ENCODE assay signal across 19 cellular contexts in the genomic region with DNA sequence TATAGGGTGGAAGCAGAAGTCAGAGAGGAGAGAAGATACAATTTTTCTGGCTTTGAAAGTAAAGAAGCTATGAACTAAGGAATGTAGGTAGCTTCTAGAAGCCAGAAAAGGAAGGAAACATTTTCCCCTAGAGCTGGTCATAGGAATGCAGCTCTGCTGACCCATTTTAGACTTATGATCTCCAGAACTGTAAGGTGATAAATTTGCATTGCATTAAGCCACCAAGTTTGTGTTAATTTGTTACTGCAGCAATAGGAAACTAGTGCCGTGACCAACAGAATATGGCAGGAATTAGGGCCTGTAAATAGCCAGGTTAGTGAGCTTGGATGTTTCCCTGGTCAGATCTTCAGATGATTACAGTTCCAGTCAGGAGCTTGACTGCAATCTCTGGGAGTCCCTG.
A peak's percentile ranks its signal among the peaks of the same experiment; 100 is the strongest.
DNase-seq lines count a peak whose midpoint lies in the region; TF ChIP-seq lines count a peak whose summit lies in the region.
"Had no signal": no experiment of that assay in that cellular context is flagged by ENCODE, and none has a peak within 500 bp of the region (broad histone marks: within the 10 kb centered on the region; RNA-seq: fewer than 3 reads in every experiment).

No MANE protein-coding gene starts in this region.

- no peak for DNase-seq in activated CD4-positive, alpha-beta memory T cell treated with anti-CD3 and anti-CD28 coated beads, Interleukin-2, amount 10 ng/mL, durations not matched to agents 7 days and 5 days
- no peak for DNase-seq in activated CD4-positive, alpha-beta memory T cell treated with anti-CD3 and anti-CD28 coated beads for 36 hours
- DNase-seq in choroid plexus epithelial cell (ENCODE audit: low read depth) (peak; percentile 34), mesenchymal stem cell (no peak), renal cortical epithelial cell (ENCODE audit: low read depth) (peak; percentile 72), DMS53 (lab: John Stamatoyannopoulos, UW) (no peak), NCI-H226 (no peak), tibial artery (no peak)
- DNase-seq: AML-193; CD4-positive, alpha-beta T cell; DMS153; DMS79 treated with DMSO at 0.1 percent for 48 hours; GF-D8; GM23248 had no signal

- intact Hi-C loops in activated CD4-positive, alpha-beta memory T cell treated with anti-CD3 and anti-CD28 coated beads for 36 hours (cut with micrococcal nuclease) = no loop called here
- intact Hi-C loops in tibial artery (cut with DNase I; ENCODE audit: low total_unique reads) = no loop called here

- H3K4me1 Mint-ChIP-seq in activated CD4-positive, alpha-beta memory T cell treated with anti-CD3 and anti-CD28 coated beads, Interleukin-2, amount 10 ng/mL, durations not matched to agents 7 days and 5 days = peaks cover 18% of the 10 kb centered on the region
- H3K4me1 Mint-ChIP-seq in activated CD4-positive, alpha-beta memory T cell treated with anti-CD3 and anti-CD28 coated beads for 36 hours (ENCODE audit: low read depth) = peaks cover 15% of the 10 kb centered on the region

- WGBS in mesenchymal stem cell = 96% methylated on average over 1 of the region's 1 CpG

- POLR2A ChIA-PET in activated CD4-positive, alpha-beta memory T cell treated with anti-CD3 and anti-CD28 coated beads, Interleukin-2, amount 10 ng/mL, durations not matched to agents 7 days and 5 days (lab: Charles Lee) = no interaction called here
- POLR2A ChIA-PET in activated CD4-positive, alpha-beta memory T cell treated with anti-CD3 and anti-CD28 coated beads for 36 hours (lab: Charles Lee) = no interaction called here

- no peaks in the 10 kb centered on the region for H3K27me3 ChIP-seq in mesenchymal stem cell (ENCODE audit: control insufficient read depth in 1 of 2, insufficient read depth in 1 of 2, low read length in 2 of 2)
- H3K27me3 ChIP-seq in tibial artery = no peaks in the 10 kb centered on the region

- peaks cover 7% of the 10 kb centered on the region for H3K36me3 Mint-ChIP-seq in activated CD4-positive, alpha-beta memory T cell treated with anti-CD3 and anti-CD28 coated beads, Interleukin-2, amount 10 ng/mL, durations not matched to agents 7 days and 5 days (ENCODE audit: low read depth)
- H3K36me3 Mint-ChIP-seq in activated CD4-positive, alpha-beta memory T cell treated with anti-CD3 and anti-CD28 coated beads for 36 hours = no peaks in the 10 kb centered on the region
- H3K36me3 Mint-ChIP-seq: IgD-negative memory B cell had no signal

- no peak overlapping the region for H2AK5ac ChIP-seq in mesenchymal stem cell (ENCODE audit: low read length, severe bottlenecking)

- peak overlapping the region in 1 of 2 experiments; percentile 48 for H3K14ac ChIP-seq in mesenchymal stem cell (ENCODE audit: low read length in 2 of 2)

- no peak overlapping the region for H2AFZ ChIP-seq in mesenchymal stem cell (ENCODE audit: low read depth, low read length)
- H2AFZ ChIP-seq: GM23248 had no signal

- TF ChIP-seq CTCF in choroid plexus epithelial cell (conservative IDR thresholded peaks at IDR 0.05; ENCODE audit: low read depth, low read length) (no peak), tibial artery (IDR thresholded peaks at IDR 0.05) (no peak)

- peak overlapping the region; percentile 16 for H3K27ac Mint-ChIP-seq in activated CD4-positive, alpha-beta memory T cell treated with anti-CD3 and anti-CD28 coated beads, Interleukin-2, amount 10 ng/mL, durations not matched to agents 7 days and 5 days
- no peak overlapping the region for H3K27ac Mint-ChIP-seq in activated CD4-positive, alpha-beta memory T cell treated with anti-CD3 and anti-CD28 coated beads for 36 hours
- H3K27ac Mint-ChIP-seq: CD4-positive, alpha-beta T cell; IgD-negative memory B cell had no signal

- H3K27ac ChIP-seq in mesenchymal stem cell (ENCODE audit: low read length, poor library complexity, severe bottlenecking) (peak overlapping the region; percentile 40), tibial artery (no peak overlapping the region)
- H3K27ac ChIP-seq: 22Rv1, A549, C4-2B, GM23248 had no signal

- no peak overlapping the region for H2BK15ac ChIP-seq in mesenchymal stem cell (ENCODE audit: low read depth, poor library complexity, severe bottlenecking)

- H2BK12ac ChIP-seq in mesenchymal stem cell (ENCODE audit: low read length in 2 of 2) = peak overlapping the region in 1 of 2 experiments; percentile 63

- CTCF ChIA-PET in activated CD4-positive, alpha-beta memory T cell treated with anti-CD3 and anti-CD28 coated beads, Interleukin-2, amount 10 ng/mL, durations not matched to agents 7 days and 5 days (lab: Charles Lee) = no interaction called here
- CTCF ChIA-PET in activated CD4-positive, alpha-beta memory T cell treated with anti-CD3 and anti-CD28 coated beads for 36 hours (lab: Charles Lee) = interaction anchor here (0.8 to 0.9 kb wide), 2 partner anchors 86 to 223 kb away, joined by 3 read pairs; no protein-coding TSS in a partner anchor

- no peaks in the 10 kb centered on the region for H3K9me3 Mint-ChIP-seq in activated CD4-positive, alpha-beta memory T cell treated with anti-CD3 and anti-CD28 coated beads, Interleukin-2, amount 10 ng/mL, durations not matched to agents 7 days and 5 days
- H3K9me3 Mint-ChIP-seq in activated CD4-positive, alpha-beta memory T cell treated with anti-CD3 and anti-CD28 coated beads for 36 hours = no peaks in the 10 kb centered on the region
- H3K9me3 Mint-ChIP-seq: CD4-positive, alpha-beta T cell had no signal

- no peak overlapping the region for H3K4me3 Mint-ChIP-seq in activated CD4-positive, alpha-beta memory T cell treated with anti-CD3 and anti-CD28 coated beads, Interleukin-2, amount 10 ng/mL, durations not matched to agents 7 days and 5 days
- H3K4me3 Mint-ChIP-seq in activated CD4-positive, alpha-beta memory T cell treated with anti-CD3 and anti-CD28 coated beads for 36 hours = no peak overlapping the region
- H3K4me3 Mint-ChIP-seq: CD4-positive, alpha-beta T cell; IgD-negative memory B cell had no signal

- H4K91ac ChIP-seq in mesenchymal stem cell (ENCODE audit: low read length) = no peak overlapping the region

- no peak overlapping the region for H3K9ac ChIP-seq in mesenchymal stem cell (ENCODE audit: low read length)
- H3K9ac ChIP-seq: GM23248 had no signal

- H3K9me3 ChIP-seq in mesenchymal stem cell (ENCODE audit: control insufficient read depth, low read length) = no peaks in the 10 kb centered on the region
- H3K9me3 ChIP-seq in tibial artery = no peaks in the 10 kb centered on the region
- H3K9me3 ChIP-seq: A549, HAP-1 had no signal

- H2BK5ac ChIP-seq in mesenchymal stem cell (ENCODE audit: low read depth, low read length, poor library complexity, severe bottlenecking) = no peak overlapping the region

- H3K4me1 ChIP-seq in mesenchymal stem cell (ENCODE audit: control insufficient read depth, insufficient read depth, low read depth, low read length) (no peaks in the 10 kb centered on the region), tibial artery (peaks cover 0 to 13% (median 2%) of the 10 kb centered on the region in 4 donors)
- H3K4me1 ChIP-seq: HAP-1 had no signal

- no peak overlapping the region for H3K4ac ChIP-seq in mesenchymal stem cell (ENCODE audit: low read depth in 1 of 2, low read length in 2 of 2)

- no peak overlapping the region for H3K18ac ChIP-seq in mesenchymal stem cell (ENCODE audit: low read depth in 1 of 2, low read length in 2 of 2)

- no peak overlapping the region for H3K4me2 ChIP-seq in mesenchymal stem cell (ENCODE audit: low read length, poor library complexity, severe bottlenecking)
- H3K4me2 ChIP-seq: A549 had no signal

- H2BK120ac ChIP-seq in mesenchymal stem cell (ENCODE audit: low read depth, low read length) = no peak overlapping the region

- H3K36me3 ChIP-seq in mesenchymal stem cell (ENCODE audit: control insufficient read depth in 1 of 2, insufficient read depth in 2 of 2, low read depth in 1 of 2, low read length in 2 of 2) = no peaks in the 10 kb centered on the region
- no peaks in the 10 kb centered on the region for H3K36me3 ChIP-seq in tibial artery
- H3K36me3 ChIP-seq: HAP-1 had no signal

- H3K4me3 ChIP-seq in choroid plexus epithelial cell (ENCODE audit: low read depth, low read length) (no peak overlapping the region), mesenchymal stem cell (ENCODE audit: insufficient read depth in 1 of 2, low read depth in 1 of 2, low read length in 2 of 2) (no peak overlapping the region), tibial artery (no peak overlapping the region)
- H3K4me3 ChIP-seq: A549, GM23248, HAP-1 had no signal

- H3K23ac ChIP-seq in mesenchymal stem cell (ENCODE audit: low read length in 2 of 2) = no peak overlapping the region

- H4K8ac ChIP-seq in mesenchymal stem cell (ENCODE audit: low read length) = no peak overlapping the region

- no peaks in the 10 kb centered on the region for H3K27me3 Mint-ChIP-seq in activated CD4-positive, alpha-beta memory T cell treated with anti-CD3 and anti-CD28 coated beads, Interleukin-2, amount 10 ng/mL, durations not matched to agents 7 days and 5 days
- no peaks in the 10 kb centered on the region for H3K27me3 Mint-ChIP-seq in activated CD4-positive, alpha-beta memory T cell treated with anti-CD3 and anti-CD28 coated beads for 36 hours
- H3K27me3 Mint-ChIP-seq: CD4-positive, alpha-beta T cell had no signal

- H3K79me1 ChIP-seq in mesenchymal stem cell (replicated peaks; ENCODE audit: low read length, poor library complexity, severe bottlenecking) = no peaks in the 10 kb centered on the region

Comparison
In these comparisons a context has a peak if more than half of its experiments do, and no peak if none do; other contexts are left out.
1. DNase-seq: peak in choroid plexus epithelial cell (single experiment) and renal cortical epithelial cell (single experiment); none in activated CD4-positive, alpha-beta memory T cell treated with anti-CD3 and anti-CD28 coated beads, Interleukin-2, amount 10 ng/mL, durations not matched to agents 7 days and 5 days (single experiment), activated CD4-positive, alpha-beta memory T cell treated with anti-CD3 and anti-CD28 coated beads for 36 hours (single experiment), mesenchymal stem cell (single experiment), DMS53 (single experiment), NCI-H226 (single experiment) and tibial artery (0 of 2).